Comparison of ENCODE assay signal across 8 cellular contexts in genomic region chr17:70365098-70365583, GRCh38.
A peak's percentile ranks its signal among the peaks of the same experiment; 100 is the strongest.
DNase-seq lines count a peak whose midpoint lies in the region; ATAC-seq and TF ChIP-seq lines count a peak whose summit lies in the region.

No MANE protein-coding gene starts in this region.

- CTCF ChIA-PET in SK-N-SH (lab: Yijun Ruan, JAX): interaction anchor here (0.5 to 1.2 kb wide), 2 partner anchors 123 to 1001 kb away, joined by 3 read pairs; no protein-coding TSS in a partner anchor

- H3K27me3 Mint-ChIP-seq in nephron (ENCODE audit: low read depth): no peaks in the 10 kb centered on the region

- POLR2A ChIA-PET in SK-N-SH (lab: Yijun Ruan, JAX): no interaction called here

- peaks cover 0 to 5% of the 10 kb centered on the region in 2 experiments; a peak in 2 of 4 replicates for H3K4me1 ChIP-seq in SK-N-SH (ENCODE audit: control insufficient read depth in 1 of 2, insufficient read depth in 2 of 2, low read depth in 1 of 2, low read length in 1 of 2)

- H3K9me3 ChIP-seq in SK-N-SH: no peaks in the 10 kb centered on the region

- no peaks in the 10 kb centered on the region for H3K27me3 ChIP-seq in SK-N-SH (ENCODE audit: insufficient read depth)

- no peaks in the 10 kb centered on the region for H3F3A ChIP-seq in SK-N-SH (replicated peaks; ENCODE audit: insufficient read depth)

- no peak for DNase-seq in SK-N-SH
- no peak for DNase-seq in stimulated activated naive CD4-positive, alpha-beta T cell treated with Interleukin-2 at 50 U/mL for 16 hours (lab: John Stamatoyannopoulos, UW)
- no peak for DNase-seq in stimulated activated naive CD4-positive, alpha-beta T cell (lab: John Stamatoyannopoulos, UW)
- no peak for DNase-seq in effector CD8-positive, alpha-beta T cell (lab: John Stamatoyannopoulos, UW)
- DNase-seq in stimulated activated CD4-positive, alpha-beta T cell treated with anti-CD3 and anti-CD28 coated beads, Interleukin-4, amount 100 ng/mL, for 4 hours: no peak

- H3K27ac Mint-ChIP-seq in nephron: peak overlapping the region in 2 of 3 experiments; percentile 3 to 69

- H3K27ac ChIP-seq in SK-N-SH (ENCODE audit: low read depth in 2 of 2, low read length in 1 of 2): peak overlapping the region; percentile 42 to 50; a peak in 3 of 4 replicates

- H3K4me2 ChIP-seq in SK-N-SH: peak overlapping the region; percentile 25; the same call in 1 of the 2 replicates

- TF ChIP-seq EP300 in SK-N-SH (IDR thresholded peaks at IDR 0.05; ENCODE audit: borderline replicate concordance in 1 of 2, low read depth in 1 of 2, low read length in 1 of 2): no peak

- H3K36me3 ChIP-seq in SK-N-SH (replicated peaks in 1 of 2; ENCODE audit: control insufficient read depth in 1 of 2, insufficient read depth in 2 of 2, low read length in 1 of 2): no peaks in the 10 kb centered on the region

- ATAC-seq in GM18519 (IDR thresholded peaks at IDR 0.05; ENCODE audit: low FRiP score, unreplicated experiment) (peak; percentile 85), HG02852 (IDR thresholded peaks at IDR 0.05; ENCODE audit: unreplicated experiment) (peak; percentile 97)

- no peaks in the 10 kb centered on the region for H3K9me2 ChIP-seq in SK-N-SH

- no peak for TF ChIP-seq CTCF in SK-N-SH (IDR thresholded peaks at IDR 0.05)
- no peak for TF ChIP-seq CTCF in nephron (IDR thresholded peaks at IDR 0.05; ENCODE audit: unreplicated experiment in 3 of 3)

- peaks cover 8% of the 10 kb centered on the region for H3K9me3 Mint-ChIP-seq in nephron

- H3K79me2 ChIP-seq in SK-N-SH (ENCODE audit: insufficient read depth): no peaks in the 10 kb centered on the region

- H3K4me1 Mint-ChIP-seq in nephron: peaks cover 8% of the 10 kb centered on the region

- no peaks in the 10 kb centered on the region for H4K20me1 ChIP-seq in SK-N-SH (ENCODE audit: insufficient read depth)

- H3K36me3 Mint-ChIP-seq in nephron (ENCODE audit: low read depth): no peaks in the 10 kb centered on the region

- no peak overlapping the region for H3K4me3 Mint-ChIP-seq in nephron

- H3K4me3 ChIP-seq in SK-N-SH (ENCODE audit: low read depth in 2 of 2, low read length in 1 of 2): no peak overlapping the region

- peak overlapping the region; percentile 18 for H3K9ac ChIP-seq in SK-N-SH

- H2AFZ ChIP-seq in SK-N-SH (ENCODE audit: low read depth): peak overlapping the region; percentile 71; the same call in 1 of the 2 replicates

- no peak for TF ChIP-seq RAD21 in SK-N-SH (IDR thresholded peaks at IDR 0.05; ENCODE audit: low read length)

- WGBS in SK-N-SH (ENCODE audit: low lambda C conversion rate): 22% methylated on average over 2 of the region's 2 CpGs

TF ChIP-seq in SK-N-SH, 30 proteins besides CTCF, POLR2A, EP300 and RAD21:
- TF ChIP-seq MXI1 (IDR thresholded peaks at IDR 0.05; ENCODE audit: low read depth, low read length) (no peak), NRF1 (IDR thresholded peaks at IDR 0.05; ENCODE audit: low read depth, low read length) (no peak), USF1 (IDR thresholded peaks at IDR 0.05; ENCODE audit: borderline replicate concordance, low read depth) (no peak), FOXM1 (IDR thresholded peaks at IDR 0.05; ENCODE audit: low read depth) (no peak), JUND (IDR thresholded peaks at IDR 0.05) (peak; percentile 45; the same call in 1 of the 2 replicates), TCF12 (IDR thresholded peaks at IDR 0.05) (peak; percentile 55; the same call in 1 of the 2 replicates), IRF3 (IDR thresholded peaks at IDR 0.05; ENCODE audit: low read depth, low read length) (no peak), YY1 (IDR thresholded peaks at IDR 0.05; ENCODE audit: low read depth) (no peak), MEF2A (IDR thresholded peaks at IDR 0.05; ENCODE audit: borderline replicate concordance, low read depth) (no peak), FOSL2 (IDR thresholded peaks at IDR 0.05; ENCODE audit: borderline replicate concordance, low read depth) (0 out of 2 replicates have a peak, but pooled peaks have one; percentile 1), SMC3 (IDR thresholded peaks at IDR 0.05; ENCODE audit: low read depth, low read length) (no peak), GABPA (IDR thresholded peaks at IDR 0.05; ENCODE audit: low read depth) (peak; percentile 41; the same call in 1 of the 2 replicates), EZH2phosphoT487 (IDR thresholded peaks at IDR 0.05; ENCODE audit: borderline replicate concordance, low read depth) (no peak), RXRA (IDR thresholded peaks at IDR 0.05; ENCODE audit: borderline replicate concordance, low read depth) (no peak), RCOR1 (IDR thresholded peaks at IDR 0.05; ENCODE audit: low read length) (no peak)
- TF ChIP-seq, protein P1, sequence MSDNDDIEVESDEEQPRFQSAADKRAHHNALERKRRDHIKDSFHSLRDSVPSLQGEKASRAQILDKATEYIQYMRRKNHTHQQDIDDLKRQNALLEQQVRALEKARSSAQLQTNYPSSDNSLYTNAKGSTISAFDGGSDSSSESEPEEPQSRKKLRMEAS (IDR thresholded peaks at IDR 0.05; ENCODE audit: low read depth): no peak
TF ChIP-seq in SK-N-SH: peak in this region for 4.
